ENCODE assay signal across 7 cellular contexts in genomic region chr20:57596998-57597939, GRCh38. TPM values are rescaled to one million over a fixed set of nuclear protein-coding genes. Genes with fewer than 3 reads are reported as not detected.
DNase-seq lines count a peak whose midpoint lies in the region; ATAC-seq, FAIRE-seq and TF ChIP-seq lines count a peak whose summit lies in the region.

No MANE protein-coding gene starts in this region.

- peak overlapping the region in 1 of 4 donors; percentile 20 for H3K4me3 ChIP-seq in pancreas
- H3K4me3 ChIP-seq in upper lobe of left lung, result no peak overlapping the region

- WGBS in pancreas, 2 donors, result 15 to 20% methylated on average over 34 to 39 of the region's 39 CpGs
- 53 to 80% methylated on average over 10 to 15 of the region's 39 CpGs for WGBS in upper lobe of left lung, 2 donors

- H3K9me3 ChIP-seq in pancreas, result no peaks in the 10 kb centered on the region
- no peaks in the 10 kb centered on the region for H3K9me3 ChIP-seq in upper lobe of left lung

- intact Hi-C loops in pancreas (cut with DNase I), result loop anchor here in 2 of 3 donors (5.0 kb wide), 2 partner anchors 610 to 615 kb away; no protein-coding TSS in a partner anchor

- H3K27ac ChIP-seq in pancreas, result no peak overlapping the region
- H3K27ac ChIP-seq in upper lobe of left lung, result no peak overlapping the region

- H3K36me3 ChIP-seq in pancreas, result no peaks in the 10 kb centered on the region
- H3K36me3 ChIP-seq in upper lobe of left lung, result no peaks in the 10 kb centered on the region

- no peak for TF ChIP-seq EP300 in upper lobe of left lung (IDR thresholded peaks at IDR 0.05)

- no peak for TF ChIP-seq POLR2A in upper lobe of left lung (IDR thresholded peaks at IDR 0.05)

- peak; percentile 81 for TF ChIP-seq CTCF in GM12873 (IDR thresholded peaks at IDR 0.05; ENCODE audit: insufficient read depth, low read depth, low read length, missing control alignments)
- TF ChIP-seq CTCF in pancreas (IDR thresholded peaks at IDR 0.05), result peak; percentile 82 to 97 (median 94)
- TF ChIP-seq CTCF in upper lobe of left lung (IDR thresholded peaks at IDR 0.05), result peak; percentile 92 to 96 (median 94)

- no peak for FAIRE-seq in frontal cortex (lab: Jason Lieb, UNC)
- no peak for FAIRE-seq in pancreas (lab: Jason Lieb, UNC)

- no peaks in the 10 kb centered on the region for H3K27me3 ChIP-seq in pancreas
- no peaks in the 10 kb centered on the region for H3K27me3 ChIP-seq in upper lobe of left lung

- no peaks in the 10 kb centered on the region for H3K4me1 ChIP-seq in pancreas
- H3K4me1 ChIP-seq in upper lobe of left lung, result peaks cover 6 to 18% (median 8%) of the 10 kb centered on the region in 4 donors

- ATAC-seq in HG03439 (IDR thresholded peaks at IDR 0.05; ENCODE audit: unreplicated experiment) (peak; percentile 45), pancreas (peak; percentile 84 to 93 (median 88)), upper lobe of left lung (ENCODE audit: low FRiP score in 2 of 2) (peak; percentile 62 to 84)

- DNase-seq in RPMI8226, result peak; percentile 77
- peak; percentile 91 for DNase-seq in activated effector memory CD4-positive, alpha-beta T cell treated with anti-CD3 and anti-CD28 coated beads, Interleukin-2, amount 50 U/mL, for 16 hours
- peak; percentile 77 to 91 for DNase-seq in frontal cortex (ENCODE audit: low spot score in 2 of 2)
- DNase-seq in pancreas, result peak in 5 of 6 donors; percentile 40 to 92 (median 61)
- peak; percentile 73 to 96 for DNase-seq in upper lobe of left lung

RNA-seq across cellular contexts. Expression of gene ZBP1, which starts 23.0 kb away (rescaled TPM):
- not detected for total RNA-seq in frontal cortex
- total RNA-seq in pancreas, result under 1 TPM in 3 of 6 donors, not detected in 3; 0.17 to 0.90 (median 0.24) TPM
- polyA plus RNA-seq in pancreas, result under 1 TPM; 0.09 to 0.15 TPM
- total RNA-seq in upper lobe of left lung, result 1 to 10 TPM; 3.2 to 9.4 (median 4.8) TPM

RNA-seq across cellular contexts. Expression of gene PCK1, which starts 36.4 kb away (rescaled TPM):
- total RNA-seq in frontal cortex, result under 0.01 TPM
- total RNA-seq in pancreas, result 1 to 10 TPM in 1 of 6 donors, under 1 TPM in 5; 0.12 to 2.5 (median 0.47) TPM
- polyA plus RNA-seq in pancreas, result 1 to 10 TPM in 1 of 2 donors, under 1 TPM in 1; 0.38 to 2.3 TPM
- total RNA-seq in upper lobe of left lung, result 1 to 10 TPM in 1 of 6 donors, under 1 TPM in 2, not detected in 3; 0.23 to 1.3 (median 0.51) TPM
